8 cellular contexts compared by ENCODE assay signal in genomic region chr19:49570138-49570856, GRCh38.
DNase-seq lines count a peak whose midpoint lies in the region; ATAC-seq and TF ChIP-seq lines count a peak whose summit lies in the region.

No MANE protein-coding gene starts in this region.

- DNase-seq in ELF-1 (ENCODE audit: low read depth, low spot score) (peak; percentile 84), OCI-M2 (lab: John Stamatoyannopoulos, UW; ENCODE audit: unreplicated experiment) (peak; percentile 72), activated T-helper 1 cell treated with Interleukin-2 at 50 U/mL for 16 hours (ENCODE audit: low read depth) (peak; percentile 49), foreskin fibroblast (peak; percentile 57 to 85), non-pigmented ciliary epithelial cell (ENCODE audit: low read depth) (peak; percentile 46)

- H3K27me3 ChIP-seq in KMS-11 (ENCODE audit: insufficient read depth, low read depth): no peaks in the 10 kb centered on the region

- H3K4me1 ChIP-seq in KMS-11 (ENCODE audit: low read depth, poor library complexity, severe bottlenecking): peaks cover 78% of the 10 kb centered on the region

- H3K27ac ChIP-seq in KMS-11: peak overlapping the region; percentile 90

- peaks cover 25% of the 10 kb centered on the region for H3K79me2 ChIP-seq in KMS-11 (ENCODE audit: insufficient read depth, low read depth)

- TF ChIP-seq CTCF in KMS-11 (conservative IDR thresholded peaks at IDR 0.05; ENCODE audit: low read depth, low read length): peak; percentile 99
- peak; percentile 99 for TF ChIP-seq CTCF in foreskin fibroblast (IDR thresholded peaks at IDR 0.05; ENCODE audit: low read depth, low read length)

- H3K4me2 ChIP-seq in KMS-11: peak overlapping the region; percentile 87

- peak overlapping the region; percentile 30; the same call in 1 of the 2 replicates for H3K9ac ChIP-seq in KMS-11

- H3K4me3 ChIP-seq in KMS-11 (IDR thresholded peaks at IDR 0.05; ENCODE audit: insufficient read depth, low read depth, low read length): no peak overlapping the region
- H3K4me3 ChIP-seq in foreskin fibroblast (ENCODE audit: low read depth in 1 of 2, low read length in 2 of 2): no peak overlapping the region

- H3K36me3 ChIP-seq in KMS-11 (ENCODE audit: insufficient read depth): no peaks in the 10 kb centered on the region

- ATAC-seq in HG03139 (IDR thresholded peaks at IDR 0.05; ENCODE audit: unreplicated experiment) (no peak), HG03175 (IDR thresholded peaks at IDR 0.05; ENCODE audit: unreplicated experiment) (no peak)

- H4K20me1 ChIP-seq in KMS-11 (ENCODE audit: insufficient read depth): no peaks in the 10 kb centered on the region

- no peak overlapping the region for H2AFZ ChIP-seq in KMS-11 (ENCODE audit: low read depth)
